Comparison of ENCODE assay signal across 8 cellular contexts in the genomic region with DNA sequence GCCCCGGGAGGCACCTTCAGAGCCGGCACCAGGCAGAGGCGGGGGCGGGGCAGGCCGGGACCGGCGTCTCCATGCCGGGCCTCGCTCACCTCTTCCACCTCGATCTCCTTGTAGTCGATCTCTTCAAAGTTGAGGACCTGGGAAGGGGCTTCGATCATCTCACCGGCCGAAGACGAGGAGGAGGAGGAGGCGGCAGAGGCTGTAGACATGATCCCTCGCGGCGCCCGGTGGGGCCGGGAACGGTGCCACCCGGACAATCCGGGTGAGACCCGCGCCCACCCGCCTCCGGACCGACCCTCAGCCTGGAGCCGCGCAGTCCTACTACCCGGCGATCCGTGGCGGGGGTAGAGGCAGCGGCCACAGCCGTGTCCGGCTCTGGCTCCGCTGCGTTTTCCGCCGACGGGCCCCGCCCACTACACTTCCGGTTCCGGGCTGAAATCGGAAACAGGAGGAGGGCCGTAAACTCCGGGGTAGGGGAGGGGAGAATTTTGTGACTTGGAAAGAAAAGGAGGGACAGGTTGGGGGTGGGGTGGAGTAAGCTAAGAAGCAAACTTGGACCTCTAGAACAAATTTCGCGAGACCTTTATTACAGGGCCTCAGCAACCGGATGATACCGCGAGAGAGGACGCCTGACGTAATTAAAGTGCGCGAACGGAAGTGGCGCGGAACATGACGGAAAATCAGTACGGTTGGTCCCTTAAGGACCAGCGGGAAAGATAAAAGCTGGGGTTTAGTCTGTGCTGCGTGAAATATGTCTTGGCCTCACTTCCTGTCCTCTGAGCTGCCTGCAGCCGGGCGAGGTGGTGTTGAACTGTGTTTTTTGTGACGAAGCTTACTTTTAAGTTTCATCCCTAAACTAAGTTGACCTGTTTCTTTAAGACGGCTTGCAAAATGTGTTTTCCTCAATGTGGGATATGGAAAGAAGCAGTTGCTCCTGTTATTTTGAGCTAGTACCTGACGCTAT. TPM values are rescaled to one million over a fixed set of nuclear protein-coding genes. Genes with fewer than 3 reads are reported as not detected.
DNase-seq lines count a peak whose midpoint lies in the region; TF ChIP-seq lines count a peak whose summit lies in the region.

TSS of gene MAP3K7 (minus strand) at position 398 of the 964 bp plus-strand sequence. CDS start at position 209, 189 bp downstream.

- H3F3A ChIP-seq in MM.1S (ENCODE audit: insufficient read depth, low read length) (peaks cover 3% of the 10 kb centered on the region; the same call in 1 of the 2 replicates), neural cell (ENCODE audit: insufficient read depth, low read length, poor library complexity, severe bottlenecking) (no peaks in the 10 kb centered on the region)

- WGBS in stomach, 5 donors = 0 to 1% (median 1%) methylated on average over 48 to 70 of the region's 70 CpGs

- in situ Hi-C loops in HAP-1 (cut with MboI; ENCODE audit: low sequenced_read_pairs) = no loop called here

- peak; percentile 41 for TF ChIP-seq RAD21 in neural cell (conservative IDR thresholded peaks at IDR 0.05)

- peak within 1 kb of the TSS; percentile 96 for H3K4me3 ChIP-seq in HAP-1
- H3K4me3 ChIP-seq in MM.1S (ENCODE audit: low read length) = peak within 1 kb of the TSS; percentile 89
- H3K4me3 ChIP-seq in fibroblast of villous mesenchyme (ENCODE audit: low read depth, low read length) = peak within 1 kb of the TSS; percentile 96
- H3K4me3 ChIP-seq in neural cell (ENCODE audit: low read length) = peak within 1 kb of the TSS; percentile 94
- peak within 1 kb of the TSS; percentile 65 to 100 (median 98) for H3K4me3 ChIP-seq in stomach

- peak; percentile 96 for DNase-seq in HAP-1 (ENCODE audit: low spot score in 2 of 2)
- DNase-seq in MM.1S = peak; percentile 93
- peak; percentile 15 for DNase-seq in SIG-M5 (lab: John Stamatoyannopoulos, UW)
- DNase-seq in activated gamma-delta T cell (lab: John Stamatoyannopoulos, UW) = peak; percentile 59
- peak; percentile 98 for DNase-seq in fibroblast of villous mesenchyme (ENCODE audit: low read depth)
- peak; percentile 94 for DNase-seq in stomach

- peak in 1 of 4 donors; percentile 46 for TF ChIP-seq POLR2A in stomach (IDR thresholded peaks at IDR 0.05)

- H3K9me3 ChIP-seq in ES-I3 (ENCODE audit: control insufficient read depth, insufficient read depth, low read length) (no peaks in the 10 kb centered on the region), HAP-1 (no peaks in the 10 kb centered on the region), MM.1S (replicated peaks; ENCODE audit: insufficient read depth, low read length) (no peaks in the 10 kb centered on the region), neural cell (ENCODE audit: low read length) (no peaks in the 10 kb centered on the region), stomach (no peaks in the 10 kb centered on the region)

- H3K27me3 ChIP-seq in HAP-1 (ENCODE audit: low read depth) (no peaks in the 10 kb centered on the region), MM.1S (replicated peaks; ENCODE audit: insufficient read depth, low read length) (no peaks in the 10 kb centered on the region), neural cell (ENCODE audit: insufficient read depth, low read depth, low read length) (no peaks in the 10 kb centered on the region), stomach (peaks cover 0 to 2% (median 0%) of the 10 kb centered on the region in 3 donors)

- H4K20me1 ChIP-seq in MM.1S (ENCODE audit: insufficient read depth, low read length) (no peaks in the 10 kb centered on the region), neural cell (ENCODE audit: insufficient read depth) (no peaks in the 10 kb centered on the region)

- TF ChIP-seq EP300 in neural cell (conservative IDR thresholded peaks at IDR 0.05; ENCODE audit: poor library complexity, severe bottlenecking) (peak; percentile 64), stomach (IDR thresholded peaks at IDR 0.05) (no peak)

- H2AFZ ChIP-seq in MM.1S (ENCODE audit: low read length) (peak within 1 kb of the TSS; percentile 99), neural cell (ENCODE audit: low read depth, low read length) (peak within 1 kb of the TSS; percentile 98)

- intact Hi-C loops in stomach (cut with DNase I; ENCODE audit: low total_unique reads) = no loop called here

- H3K36me3 ChIP-seq in ES-I3 (ENCODE audit: insufficient read depth, low read length) (no peaks in the 10 kb centered on the region), HAP-1 (replicated peaks) (no peaks in the 10 kb centered on the region), MM.1S (replicated peaks; ENCODE audit: insufficient read depth, low read length) (no peaks in the 10 kb centered on the region), neural cell (ENCODE audit: insufficient read depth, low read length) (no peaks in the 10 kb centered on the region), stomach (no peaks in the 10 kb centered on the region)

- TF ChIP-seq CTCF in MM.1S (IDR thresholded peaks at IDR 0.05; ENCODE audit: low read length) (no peak), fibroblast of villous mesenchyme (IDR thresholded peaks at IDR 0.05; ENCODE audit: insufficient read depth, low read depth, low read length) (no peak), neural cell (IDR thresholded peaks at IDR 0.05; ENCODE audit: poor library complexity, severe bottlenecking) (no peak), stomach (IDR thresholded peaks at IDR 0.05) (no peak)

- H3K79me2 ChIP-seq in MM.1S (ENCODE audit: low read length) = peaks cover 47% of the 10 kb centered on the region
- peaks cover 45% of the 10 kb centered on the region for H3K79me2 ChIP-seq in neural cell (replicated peaks; ENCODE audit: insufficient read depth, low read length)

- H3K27ac ChIP-seq in MM.1S (ENCODE audit: low read length) (peak within 1 kb of the TSS; percentile 97), neural cell (ENCODE audit: low read length) (peak within 1 kb of the TSS; percentile 99), stomach (peak within 1 kb of the TSS; percentile 88 to 94 (median 92))

- H3K4me2 ChIP-seq in MM.1S (ENCODE audit: low read depth, low read length) (peak within 1 kb of the TSS; percentile 59), neural cell (ENCODE audit: low read length) (peak within 1 kb of the TSS; percentile 90)

- H3K9me2 ChIP-seq in MM.1S (replicated peaks; ENCODE audit: insufficient read depth, low read length) = no peaks in the 10 kb centered on the region
- no peaks in the 10 kb centered on the region for H3K9me2 ChIP-seq in neural cell (ENCODE audit: insufficient read depth, low read length)

- peak within 1 kb of the TSS; percentile 72 for H3K9ac ChIP-seq in ES-I3 (ENCODE audit: low read depth, low read length)
- peak within 1 kb of the TSS; percentile 90 for H3K9ac ChIP-seq in MM.1S (ENCODE audit: low read length)
- peak within 1 kb of the TSS; percentile 92 for H3K9ac ChIP-seq in neural cell (ENCODE audit: low read length)

- H3K4me1 ChIP-seq in ES-I3 (ENCODE audit: insufficient read depth, low read length) (peaks cover 11% of the 10 kb centered on the region), HAP-1 (peaks cover 27% of the 10 kb centered on the region), MM.1S (ENCODE audit: low read length) (0 out of 2 replicates have a peak, but pooled peaks cover 12% of the 10 kb centered on the region), stomach (peaks cover 18 to 47% (median 33%) of the 10 kb centered on the region in 4 donors)

TF ChIP-seq in neural cell, 6 proteins besides CTCF, POLR2A, EP300 and RAD21:
- TF ChIP-seq, protein P1, sequence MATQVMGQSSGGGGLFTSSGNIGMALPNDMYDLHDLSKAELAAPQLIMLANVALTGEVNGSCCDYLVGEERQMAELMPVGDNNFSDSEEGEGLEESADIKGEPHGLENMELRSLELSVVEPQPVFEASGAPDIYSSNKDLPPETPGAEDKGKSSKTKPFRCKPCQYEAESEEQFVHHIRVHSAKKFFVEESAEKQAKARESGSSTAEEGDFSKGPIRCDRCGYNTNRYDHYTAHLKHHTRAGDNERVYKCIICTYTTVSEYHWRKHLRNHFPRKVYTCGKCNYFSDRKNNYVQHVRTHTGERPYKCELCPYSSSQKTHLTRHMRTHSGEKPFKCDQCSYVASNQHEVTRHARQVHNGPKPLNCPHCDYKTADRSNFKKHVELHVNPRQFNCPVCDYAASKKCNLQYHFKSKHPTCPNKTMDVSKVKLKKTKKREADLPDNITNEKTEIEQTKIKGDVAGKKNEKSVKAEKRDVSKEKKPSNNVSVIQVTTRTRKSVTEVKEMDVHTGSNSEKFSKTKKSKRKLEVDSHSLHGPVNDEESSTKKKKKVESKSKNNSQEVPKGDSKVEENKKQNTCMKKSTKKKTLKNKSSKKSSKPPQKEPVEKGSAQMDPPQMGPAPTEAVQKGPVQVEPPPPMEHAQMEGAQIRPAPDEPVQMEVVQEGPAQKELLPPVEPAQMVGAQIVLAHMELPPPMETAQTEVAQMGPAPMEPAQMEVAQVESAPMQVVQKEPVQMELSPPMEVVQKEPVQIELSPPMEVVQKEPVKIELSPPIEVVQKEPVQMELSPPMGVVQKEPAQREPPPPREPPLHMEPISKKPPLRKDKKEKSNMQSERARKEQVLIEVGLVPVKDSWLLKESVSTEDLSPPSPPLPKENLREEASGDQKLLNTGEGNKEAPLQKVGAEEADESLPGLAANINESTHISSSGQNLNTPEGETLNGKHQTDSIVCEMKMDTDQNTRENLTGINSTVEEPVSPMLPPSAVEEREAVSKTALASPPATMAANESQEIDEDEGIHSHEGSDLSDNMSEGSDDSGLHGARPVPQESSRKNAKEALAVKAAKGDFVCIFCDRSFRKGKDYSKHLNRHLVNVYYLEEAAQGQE (IDR thresholded peaks at IDR 0.05; ENCODE audit: borderline replicate concordance) = peak; percentile 67
- TF ChIP-seq SMC3 (conservative IDR thresholded peaks at IDR 0.05; ENCODE audit: poor library complexity) = peak; percentile 11
- TF ChIP-seq MXI1 (conservative IDR thresholded peaks at IDR 0.05; ENCODE audit: poor library complexity, severe bottlenecking) = peak; percentile 99
- no peak for TF ChIP-seq EZH2 (IDR thresholded peaks at IDR 0.05; ENCODE audit: borderline replicate concordance, insufficient read depth, low read length, poor library complexity, severe bottlenecking)
- TF ChIP-seq POLR2AphosphoS5 (IDR thresholded peaks at IDR 0.05) = peak; percentile 83
- TF ChIP-seq TAF1 (IDR thresholded peaks at IDR 0.05; ENCODE audit: low read depth) = peak; percentile 86
TF ChIP-seq in neural cell: peak in this region for 5.

RNA-seq across cellular contexts. Expression of gene MAP3K7, which starts in this region (rescaled TPM):
- total RNA-seq in fibroblast of villous mesenchyme = 36.1 and 51.4 TPM in 2 replicates
- polyA plus RNA-seq in neural cell = 66.1 and 71.6 TPM in 2 replicates
- polyA minus RNA-seq in neural cell = 80.3 and 89.4 TPM in 2 replicates
- total RNA-seq in stomach = 10 to 100 TPM; 16.3 to 42.8 (median 21.0) TPM
- 10 to 100 TPM in 1 of 3 donors, 1 to 10 TPM in 2; 8.5 to 13.3 (median 9.1) TPM for polyA plus RNA-seq in stomach

Comparison
In these comparisons a context has a peak if more than half of its experiments do, and no peak if none do; other contexts are left out.
1. Peak in every context shown above with its lines: DNase-seq, H3K4me3 ChIP-seq and H3K27ac ChIP-seq.
2. DNase-seq: peak in every context shown above with its lines; median percentile 98 in fibroblast of villous mesenchyme; 96 in HAP-1; 94 in stomach; 93 in MM.1S; 59 in activated gamma-delta T cell; 15 in SIG-M5.